In genomic region chr7:26170663-26171062, GRCh38 we compare ENCODE assay signal across 17 cellular contexts. TPM values are rescaled to one million over a fixed set of nuclear protein-coding genes. Genes with fewer than 3 reads are reported as not detected.
DNase-seq lines count a peak whose midpoint lies in the region; ATAC-seq and TF ChIP-seq lines count a peak whose summit lies in the region.
"Had no signal": no experiment of that assay in that cellular context is flagged by ENCODE, and none has a peak within 500 bp of the region (broad histone marks: within the 10 kb centered on the region; RNA-seq: fewer than 3 reads in every experiment).

No MANE protein-coding gene starts in this region.

- DNase-seq in Daoy (ENCODE audit: low read depth): peak; percentile 51
- DNase-seq in amniotic epithelial cell (ENCODE audit: low read depth): peak; percentile 48
- peak; percentile 47 for DNase-seq in iris pigment epithelial cell (ENCODE audit: low read depth)
- no peak for DNase-seq in upper lobe of right lung
- DNase-seq in kidney glomerular epithelial cell (lab: John Stamatoyannopoulos, UW): no peak
- DNase-seq: 8988T; Calu3; CD8-positive, alpha-beta T cell; DMS79 treated with DMSO at 0.1 percent for 48 hours; EL; H7; HFFc6 had no signal

- no peaks in the 10 kb centered on the region for H3K4me1 ChIP-seq in upper lobe of right lung

- H3K27ac ChIP-seq in upper lobe of right lung: no peak overlapping the region
- H3K27ac ChIP-seq: BLaER1 treated with 17β-estradiol and CSF1 and Interleukin-3, amounts not matched to agents 10 nM and 100 nM had no signal

- ATAC-seq in upper lobe of right lung (peak; percentile 61), HG03457 (IDR thresholded peaks at IDR 0.05; ENCODE audit: unreplicated experiment) (no peak), esophagus mucosa (no peak)
- ATAC-seq: CD8-positive, alpha-beta T cell; GM23338; HCT116 had no signal

- TF ChIP-seq CTCF in upper lobe of right lung (IDR thresholded peaks at IDR 0.05): no peak

- H3K4me3 ChIP-seq in upper lobe of right lung: no peak overlapping the region
- H3K4me3 ChIP-seq: BLaER1 treated with 17β-estradiol and CSF1 and Interleukin-3, amounts not matched to agents 10 nM and 100 nM; GM23338 had no signal

- intact Hi-C loops in upper lobe of right lung (cut with DNase I): no loop called here

- H3K9me3 ChIP-seq in upper lobe of right lung: no peaks in the 10 kb centered on the region

- H3K27me3 ChIP-seq in upper lobe of right lung: no peaks in the 10 kb centered on the region
- H3K27me3 ChIP-seq: BLaER1 treated with 17β-estradiol and CSF1 and Interleukin-3, amounts not matched to agents 10 nM and 100 nM had no signal

- peaks cover 4% of the 10 kb centered on the region for H3K36me3 ChIP-seq in upper lobe of right lung

RNA-seq across cellular contexts. Expression of gene NFE2L3, which starts 18.7 kb away (rescaled TPM):
- total RNA-seq in Daoy (2014; rRNA removed; shearing (Covaris generic)): 273 and 296 TPM in 2 replicates
- 4.1 TPM for total RNA-seq in upper lobe of right lung
- total RNA-seq in esophagus mucosa: 1.8 TPM

RNA-seq across cellular contexts. Expression of gene HNRNPA2B1, which starts 29.9 kb away (rescaled TPM):
- total RNA-seq in Daoy (2014; rRNA removed; shearing (Covaris generic)): 412 and 512 TPM in 2 replicates
- total RNA-seq in upper lobe of right lung: 343 TPM
- total RNA-seq in esophagus mucosa: 231 TPM

RNA-seq across cellular contexts. Expression of gene CBX3, which starts 30.9 kb away (rescaled TPM):
- 495 and 643 TPM in 2 replicates for total RNA-seq in Daoy (2014; rRNA removed; shearing (Covaris generic))
- total RNA-seq in upper lobe of right lung: 83.8 TPM
- 61.4 TPM for total RNA-seq in esophagus mucosa

Comparison
In these comparisons a context has a peak if more than half of its experiments do, and no peak if none do; other contexts are left out.
1. DNase-seq: peak in Daoy (single experiment), amniotic epithelial cell (single experiment) and iris pigment epithelial cell (single experiment); none in upper lobe of right lung (single experiment) and kidney glomerular epithelial cell (single experiment).
2. RNA of gene NFE2L3, which starts 18.7 kb away (total RNA-seq): 273 to 296 TPM in Daoy; 4.1 TPM in upper lobe of right lung (single experiment) and 1.8 TPM in esophagus mucosa (single experiment); every median in the first group is over 10 times any median in the second.